Comparison of ENCODE assay signal across 8 cellular contexts in genomic region chr6:37102299-37103168, GRCh38.
DNase-seq lines count a peak whose midpoint lies in the region; ATAC-seq and TF ChIP-seq lines count a peak whose summit lies in the region.

No MANE protein-coding gene starts in this region.

- no peaks in the 10 kb centered on the region for H3K36me3 ChIP-seq in HUES64 (ENCODE audit: insufficient read depth, low read length)
- no peaks in the 10 kb centered on the region for H3K36me3 ChIP-seq in OCI-LY3 (replicated peaks; ENCODE audit: low read depth, low read length)

- H4K20me1 ChIP-seq in OCI-LY3 (ENCODE audit: insufficient read depth, low read length): no peaks in the 10 kb centered on the region

- H3K9me3 ChIP-seq in HUES64 (ENCODE audit: insufficient read depth, low read depth, low read length): no peaks in the 10 kb centered on the region
- H3K9me3 ChIP-seq in OCI-LY3 (ENCODE audit: insufficient read depth, low read length): no peaks in the 10 kb centered on the region

- peak overlapping the region; percentile 91 for H3K4me2 ChIP-seq in OCI-LY3 (ENCODE audit: low read length)

- H3K9ac ChIP-seq in HUES64 (ENCODE audit: low read depth, low read length): peak overlapping the region; percentile 41
- peak overlapping the region; percentile 72 for H3K9ac ChIP-seq in OCI-LY3 (ENCODE audit: low read length)

- DNase-seq in COLO668 (lab: John Stamatoyannopoulos, UW; ENCODE audit: unreplicated experiment) (peak; percentile 85), erythroblast (lab: John Stamatoyannopoulos, UW) (peak; percentile 95 to 96), mucosa of gallbladder (ENCODE audit: low spot score) (peak; percentile 80)
- peak; percentile 79 for DNase-seq in activated T-cell treated with anti-CD3 and anti-CD28 coated beads, Interleukin-2, amount 50 U/mL, for 1 hour
- DNase-seq in stimulated activated CD8-positive, alpha-beta memory T cell treated with anti-CD3 and anti-CD28 coated beads, Interleukin-4, amount 100 ng/mL, for 1 hour (ENCODE audit: low read depth in 2 of 2, low spot score in 1 of 2): peak; percentile 53 to 54

- no peak for TF ChIP-seq CTCF in OCI-LY3 (IDR thresholded peaks at IDR 0.05; ENCODE audit: low read depth, low read length)

- H3K79me2 ChIP-seq in OCI-LY3 (ENCODE audit: low read length): no peaks in the 10 kb centered on the region

- H3K4me3 ChIP-seq in HUES64 (ENCODE audit: low read length) (peak overlapping the region; percentile 44), OCI-LY3 (ENCODE audit: low read length) (peak overlapping the region; percentile 72)

- H3K27me3 ChIP-seq in HUES64 (ENCODE audit: insufficient read depth, low read length) (no peaks in the 10 kb centered on the region), OCI-LY3 (ENCODE audit: low read depth, low read length) (no peaks in the 10 kb centered on the region)

- H3K27ac ChIP-seq in HUES64 (ENCODE audit: low read depth, low read length) (peak overlapping the region; percentile 82), OCI-LY3 (ENCODE audit: low read length) (peak overlapping the region; percentile 80)

- WGBS in HUES64: under 1% methylated on average over 33 of the region's 36 CpGs

- H2AFZ ChIP-seq in OCI-LY3 (ENCODE audit: low read depth, low read length): no peak overlapping the region; the same call in 1 of the 2 replicates

- peak; percentile 77 for ATAC-seq in GM21381 (IDR thresholded peaks at IDR 0.05; ENCODE audit: unreplicated experiment)

- H3K4me1 ChIP-seq in HUES64 (ENCODE audit: insufficient read depth, low read length): peaks cover 39% of the 10 kb centered on the region
- peaks cover 70% of the 10 kb centered on the region for H3K4me1 ChIP-seq in OCI-LY3 (ENCODE audit: low read length)

- peak; percentile 82 for TF ChIP-seq POLR2A in erythroblast (IDR thresholded peaks at IDR 0.05; ENCODE audit: low read length)

Comparison
In these comparisons a context has a peak if more than half of its experiments do, and no peak if none do; other contexts are left out.
1. Peak in every context shown above with its lines: DNase-seq, ATAC-seq, H3K4me3 ChIP-seq and H3K27ac ChIP-seq.